ENCODE assay signal across 10 cellular contexts in the genomic region with DNA sequence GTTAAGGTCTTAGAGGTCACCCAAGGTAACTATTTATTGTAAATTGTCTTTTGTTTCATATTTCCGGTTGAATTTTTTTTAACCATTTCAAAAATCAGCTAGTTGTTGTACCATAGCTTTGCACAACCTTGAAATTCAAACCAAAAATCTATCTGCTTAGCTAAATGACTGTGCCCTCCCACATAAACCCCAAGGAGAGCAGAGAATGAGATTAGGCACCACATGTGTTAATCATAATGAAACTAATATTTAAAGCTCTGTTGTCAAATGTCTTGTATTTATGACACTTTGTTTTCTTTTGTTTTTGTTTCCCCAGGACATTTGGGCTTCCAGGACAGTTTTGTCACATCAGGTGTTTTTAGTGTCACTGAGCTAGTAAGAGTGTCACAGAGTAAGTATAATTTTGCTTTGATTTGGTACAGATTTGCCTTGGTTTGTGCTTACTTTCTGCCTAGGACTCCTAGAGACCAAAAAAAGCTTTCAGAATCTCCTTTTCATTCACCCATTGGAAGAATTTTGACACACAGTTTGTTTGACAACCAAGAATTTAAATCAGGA.
DNase-seq lines count a peak whose midpoint lies in the region; ATAC-seq and TF ChIP-seq lines count a peak whose summit lies in the region.
"Had no signal": no experiment of that assay in that cellular context is flagged by ENCODE, and none has a peak within 500 bp of the region (broad histone marks: within the 10 kb centered on the region; RNA-seq: fewer than 3 reads in every experiment).

No MANE protein-coding gene starts in this region.

- peaks cover 0 to 8% of the 10 kb centered on the region in 2 donors for H3K9me3 Mint-ChIP-seq in activated naive CD4-positive, alpha-beta T cell treated with anti-CD3 and anti-CD28 coated beads, Interleukin-2, amount 50 U/mL, for 72 hours
- no peaks in the 10 kb centered on the region for H3K9me3 Mint-ChIP-seq in stimulated activated naive B cell treated with anti-CD40 and anti-IgM and Interleukin-4, amounts not matched to agents 10 μg/mL and 1 μg/mL and 100 μg/mL, for 72 hours
- no peaks in the 10 kb centered on the region for H3K9me3 Mint-ChIP-seq in immature natural killer cell

- no peak for TF ChIP-seq CTCF in colonic mucosa (IDR thresholded peaks at IDR 0.05)

- H3K27me3 Mint-ChIP-seq in stimulated activated naive B cell treated with anti-CD40 and anti-IgM and Interleukin-4, amounts not matched to agents 10 μg/mL and 1 μg/mL and 100 μg/mL, for 72 hours, result peaks cover 0 to 5% of the 10 kb centered on the region in 2 donors
- peaks cover 2 to 5% (median 2%) of the 10 kb centered on the region in 3 donors for H3K27me3 Mint-ChIP-seq in immature natural killer cell (ENCODE audit: low read depth in 3 of 3)

- intact Hi-C loops in colonic mucosa (cut with DNase I), result loop anchor here (10.0 kb wide), 1 partner anchor 123 kb away; no protein-coding TSS in a partner anchor

- DNase-seq in activated naive CD4-positive, alpha-beta T cell treated with anti-CD3 and anti-CD28 coated beads, Interleukin-2, amount 50 U/mL, for 72 hours (ENCODE audit: low spot score in 2 of 2), result no peak
- no peak for DNase-seq in activated naive CD4-positive, alpha-beta T cell (lab: John Stamatoyannopoulos, UW)
- DNase-seq in stimulated activated naive B cell treated with anti-CD40 and anti-IgM and Interleukin-4, amounts not matched to agents 10 μg/mL and 1 μg/mL and 100 μg/mL, for 72 hours, result peak; percentile 11
- no peak for DNase-seq in colonic mucosa
- DNase-seq in immature natural killer cell, result no peak
- no peak for DNase-seq in COR-L47 (lab: John Stamatoyannopoulos, UW)
- DNase-seq: AML-193, brain microvascular endothelial cell had no signal

- H3K36me3 Mint-ChIP-seq in activated naive CD4-positive, alpha-beta T cell treated with anti-CD3 and anti-CD28 coated beads, Interleukin-2, amount 50 U/mL, for 72 hours, result peaks cover 0 to 11% of the 10 kb centered on the region in 2 donors
- no peaks in the 10 kb centered on the region for H3K36me3 Mint-ChIP-seq in stimulated activated naive B cell treated with anti-CD40 and anti-IgM and Interleukin-4, amounts not matched to agents 10 μg/mL and 1 μg/mL and 100 μg/mL, for 72 hours
- H3K36me3 Mint-ChIP-seq in immature natural killer cell, result no peaks in the 10 kb centered on the region

- no peaks in the 10 kb centered on the region for H3K4me1 ChIP-seq in colonic mucosa

- no peaks in the 10 kb centered on the region for H3K27me3 ChIP-seq in colonic mucosa
- H3K27me3 ChIP-seq: brain microvascular endothelial cell had no signal

- no peak overlapping the region for H3K27ac ChIP-seq in colonic mucosa
- H3K27ac ChIP-seq: brain microvascular endothelial cell had no signal

- no peaks in the 10 kb centered on the region for H3K9me3 ChIP-seq in colonic mucosa

- no peak overlapping the region for H3K9ac ChIP-seq in colonic mucosa (ENCODE audit: low read depth in 2 of 2, low read length in 2 of 2)

- H3K4me1 Mint-ChIP-seq in stimulated activated naive B cell treated with anti-CD40 and anti-IgM and Interleukin-4, amounts not matched to agents 10 μg/mL and 1 μg/mL and 100 μg/mL, for 72 hours, result peaks cover 5 to 6% of the 10 kb centered on the region in 2 donors
- H3K4me1 Mint-ChIP-seq in immature natural killer cell, result peaks cover under 1 to 5% of the 10 kb centered on the region in 2 donors

- peak overlapping the region in 1 of 2 donors; percentile 94 for H3K27ac Mint-ChIP-seq in activated naive CD4-positive, alpha-beta T cell treated with anti-CD3 and anti-CD28 coated beads, Interleukin-2, amount 50 U/mL, for 72 hours
- no peak overlapping the region for H3K27ac Mint-ChIP-seq in stimulated activated naive B cell treated with anti-CD40 and anti-IgM and Interleukin-4, amounts not matched to agents 10 μg/mL and 1 μg/mL and 100 μg/mL, for 72 hours
- H3K27ac Mint-ChIP-seq in immature natural killer cell, result no peak overlapping the region

- ATAC-seq in activated naive CD4-positive, alpha-beta T cell treated with anti-CD3 and anti-CD28 coated beads, Interleukin-2, amount 50 U/mL, for 72 hours, result peak; percentile 79 to 96
- ATAC-seq in GM21619 (IDR thresholded peaks at IDR 0.05; ENCODE audit: unreplicated experiment) (peak; percentile 99), HG03342 (IDR thresholded peaks at IDR 0.05; ENCODE audit: unreplicated experiment) (peak; percentile 98)
- peak; percentile 93 to 98 for ATAC-seq in stimulated activated naive B cell treated with anti-CD40 and anti-IgM and Interleukin-4, amounts not matched to agents 10 μg/mL and 1 μg/mL and 100 μg/mL, for 72 hours (replicated peaks)

- H3K36me3 ChIP-seq in colonic mucosa, result no peaks in the 10 kb centered on the region
- H3K36me3 ChIP-seq: brain microvascular endothelial cell had no signal

- H3K4me3 Mint-ChIP-seq in stimulated activated naive B cell treated with anti-CD40 and anti-IgM and Interleukin-4, amounts not matched to agents 10 μg/mL and 1 μg/mL and 100 μg/mL, for 72 hours, result no peak overlapping the region
- H3K4me3 Mint-ChIP-seq in immature natural killer cell, result no peak overlapping the region

- H3K4me3 ChIP-seq in colonic mucosa, result no peak overlapping the region
